In the genomic region with DNA sequence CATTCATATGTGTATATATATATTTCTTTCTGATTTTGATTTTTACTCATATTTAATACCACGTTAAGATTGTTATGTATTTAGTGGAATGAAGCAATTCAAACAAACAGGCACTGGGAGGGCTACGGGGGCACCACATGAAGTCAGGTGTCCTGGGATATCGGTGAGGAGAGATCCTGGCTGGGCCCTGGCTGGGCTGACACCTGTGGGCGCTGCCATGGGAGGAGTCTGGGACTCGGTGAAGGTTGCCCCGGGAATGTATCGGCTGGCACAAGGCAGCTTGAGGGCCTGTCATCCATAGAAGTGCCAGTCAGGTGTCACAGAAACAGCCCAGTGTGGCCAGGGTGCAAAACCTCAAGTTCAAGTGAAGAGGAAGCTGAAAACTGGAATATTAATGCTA, we compare ENCODE assay signal across 27 cellular contexts.
A peak's percentile ranks its signal among the peaks of the same experiment; 100 is the strongest.
DNase-seq lines count a peak whose midpoint lies in the region; ATAC-seq, FAIRE-seq and TF ChIP-seq lines count a peak whose summit lies in the region.
"Had no signal": no experiment of that assay in that cellular context is flagged by ENCODE, and none has a peak within 500 bp of the region (broad histone marks: within the 10 kb centered on the region; RNA-seq: fewer than 3 reads in every experiment).

No MANE protein-coding gene starts in this region.

- H3K79me2 ChIP-seq in osteoblast (ENCODE audit: insufficient read depth, low read length), result no peaks in the 10 kb centered on the region

- H4K20me1 ChIP-seq in osteoblast (ENCODE audit: insufficient read depth, low read length), result no peaks in the 10 kb centered on the region
- H4K20me1 ChIP-seq: BLaER1 treated with 17β-estradiol and CSF1 and Interleukin-3, amounts not matched to agents 10 nM and 100 nM had no signal

- H3K4me3 Mint-ChIP-seq in CD14-positive monocyte, result no peak overlapping the region
- H3K4me3 Mint-ChIP-seq: B cell; CD4-positive, alpha-beta memory T cell; CD4-positive, CD25-positive, alpha-beta regulatory T cell; CD8-positive, alpha-beta memory T cell had no signal

- H3K4me3 ChIP-seq in kidney (ENCODE audit: low read length in 2 of 2), result no peak overlapping the region
- H3K4me3 ChIP-seq in osteoblast (ENCODE audit: insufficient read depth, low read length), result no peak overlapping the region
- H3K4me3 ChIP-seq: A549; BLaER1 treated with 17β-estradiol and CSF1 and Interleukin-3, amounts not matched to agents 10 nM and 100 nM; GM12878 had no signal

- intact Hi-C loops in Right ventricle myocardium inferior (cut with DNase I), result no loop called here
- intact Hi-C loops in cardiac septum (cut with DNase I), result no loop called here
- intact Hi-C loops in kidney (cut with DNase I), result no loop called here
- intact Hi-C loops in posterior vena cava (cut with DNase I), result no loop called here
- intact Hi-C loops in CD14-positive monocyte (cut with micrococcal nuclease), result no loop called here

- H3K36me3 ChIP-seq in kidney (ENCODE audit: control insufficient read depth in 1 of 2, insufficient read depth in 2 of 2, low read length in 2 of 2) (no peaks in the 10 kb centered on the region), osteoblast (ENCODE audit: insufficient read depth, low read length) (no peaks in the 10 kb centered on the region)
- H3K36me3 ChIP-seq: BLaER1 treated with 17β-estradiol and CSF1 and Interleukin-3, amounts not matched to agents 10 nM and 100 nM had no signal

- no peak overlapping the region for H2AFZ ChIP-seq in osteoblast (ENCODE audit: low read length)

- H3K9me3 ChIP-seq in kidney (ENCODE audit: control insufficient read depth in 1 of 2, low read length in 2 of 2), result peaks cover 0 to 2% of the 10 kb centered on the region in 2 donors
- H3K9me3 ChIP-seq in osteoblast (ENCODE audit: low read depth, low read length), result no peaks in the 10 kb centered on the region
- H3K9me3 ChIP-seq: A549 had no signal

- H3K27ac Mint-ChIP-seq in CD14-positive monocyte, result peak overlapping the region in 1 of 7 donors; percentile 35
- H3K27ac Mint-ChIP-seq: B cell; CD4-positive, alpha-beta memory T cell; CD4-positive, CD25-positive, alpha-beta regulatory T cell; CD8-positive, alpha-beta memory T cell had no signal

- no peak overlapping the region for H3K9ac ChIP-seq in kidney (ENCODE audit: low read length in 2 of 2)
- H3K9ac ChIP-seq: BLaER1 treated with 17β-estradiol and CSF1 and Interleukin-3, amounts not matched to agents 10 nM and 100 nM had no signal

- H3K4me1 ChIP-seq in kidney (ENCODE audit: control insufficient read depth in 1 of 2, insufficient read depth in 1 of 2, low read depth in 1 of 2, low read length in 2 of 2) (no peaks in the 10 kb centered on the region), osteoblast (ENCODE audit: insufficient read depth, low read length) (no peaks in the 10 kb centered on the region)
- H3K4me1 ChIP-seq: A549 had no signal

- peaks cover 0 to 13% (median 7%) of the 10 kb centered on the region in 7 donors for H3K9me3 Mint-ChIP-seq in CD14-positive monocyte

- DNase-seq in Right ventricle myocardium inferior (ENCODE audit: missing footprints), result peak; percentile 47
- no peak for DNase-seq in cardiac septum (ENCODE audit: low spot score)
- peak; percentile 37 for DNase-seq in kidney
- DNase-seq in posterior vena cava (ENCODE audit: low spot score), result peak; percentile 72
- no peak for DNase-seq in CD14-positive monocyte (ENCODE audit: low spot score)
- no peak for DNase-seq in osteoblast (ENCODE audit: insufficient read length, low spot score, missing footprints)
- no peak for DNase-seq in NCI-H526 treated with DMSO at 0.1 percent for 48 hours (lab: John Stamatoyannopoulos, UW)
- DNase-seq: AML-193; CD4-positive, alpha-beta memory T cell; CD4-positive, CD25-positive, alpha-beta regulatory T cell; CD8-positive, alpha-beta memory T cell; COR-L47; DMS 273 treated with DMSO at 0.1 percent for 48 hours; DMS153; DMS53; DMS79; DND-41; EL; GDM1 had no signal

- no peak for FAIRE-seq in kidney (lab: Jason Lieb, UNC)
- FAIRE-seq: A549, GM12878, GM12892, GM18507 had no signal

- no peaks in the 10 kb centered on the region for H3K4me1 Mint-ChIP-seq in CD14-positive monocyte
- H3K4me1 Mint-ChIP-seq: B cell; CD4-positive, alpha-beta memory T cell; CD4-positive, CD25-positive, alpha-beta regulatory T cell; CD8-positive, alpha-beta memory T cell had no signal

- ATAC-seq in Right ventricle myocardium inferior, result no peak
- ATAC-seq: A549, GM12878 had no signal

- TF ChIP-seq CTCF in kidney (IDR thresholded peaks at IDR 0.05; ENCODE audit: borderline replicate concordance, extremely low read depth, insufficient read depth) (no peak), CD14-positive monocyte (IDR thresholded peaks at IDR 0.05) (no peak), osteoblast (IDR thresholded peaks at IDR 0.05; ENCODE audit: extremely low read depth, low read depth, low read length) (no peak)

- H3K4me2 ChIP-seq in osteoblast (ENCODE audit: insufficient read depth, low read length), result no peak overlapping the region
- H3K4me2 ChIP-seq: A549 had no signal

- no peaks in the 10 kb centered on the region for H3K36me3 Mint-ChIP-seq in CD14-positive monocyte
- H3K36me3 Mint-ChIP-seq: CD4-positive, alpha-beta memory T cell; CD4-positive, CD25-positive, alpha-beta regulatory T cell had no signal

- no peaks in the 10 kb centered on the region for H3K27me3 ChIP-seq in osteoblast (ENCODE audit: insufficient read depth, low read length)
- H3K27me3 ChIP-seq: BLaER1 treated with 17β-estradiol and CSF1 and Interleukin-3, amounts not matched to agents 10 nM and 100 nM had no signal

- H3K27me3 Mint-ChIP-seq in CD14-positive monocyte (ENCODE audit: low read depth in 3 of 3), result peaks cover 0 to 4% (median 3%) of the 10 kb centered on the region in 3 donors
- H3K27me3 Mint-ChIP-seq: B cell; CD4-positive, alpha-beta memory T cell; CD4-positive, CD25-positive, alpha-beta regulatory T cell; CD8-positive, alpha-beta memory T cell had no signal

- H3K27ac ChIP-seq in kidney (ENCODE audit: low read depth in 2 of 2, low read length in 2 of 2) (no peak overlapping the region), osteoblast (ENCODE audit: low read depth, low read length) (no peak overlapping the region)
- H3K27ac ChIP-seq: 22Rv1; A549; BLaER1 treated with 17β-estradiol and CSF1 and Interleukin-3, amounts not matched to agents 10 nM and 100 nM; C4-2B had no signal

Comparison
In these comparisons a context has a peak if more than half of its experiments do, and no peak if none do; other contexts are left out.
1. DNase-seq: peak in Right ventricle myocardium inferior (single experiment), kidney (single experiment) and posterior vena cava (single experiment); none in cardiac septum (single experiment), CD14-positive monocyte (single experiment), osteoblast (single experiment) and NCI-H526 treated with DMSO at 0.1 percent for 48 hours (single experiment).